In the genomic region with DNA sequence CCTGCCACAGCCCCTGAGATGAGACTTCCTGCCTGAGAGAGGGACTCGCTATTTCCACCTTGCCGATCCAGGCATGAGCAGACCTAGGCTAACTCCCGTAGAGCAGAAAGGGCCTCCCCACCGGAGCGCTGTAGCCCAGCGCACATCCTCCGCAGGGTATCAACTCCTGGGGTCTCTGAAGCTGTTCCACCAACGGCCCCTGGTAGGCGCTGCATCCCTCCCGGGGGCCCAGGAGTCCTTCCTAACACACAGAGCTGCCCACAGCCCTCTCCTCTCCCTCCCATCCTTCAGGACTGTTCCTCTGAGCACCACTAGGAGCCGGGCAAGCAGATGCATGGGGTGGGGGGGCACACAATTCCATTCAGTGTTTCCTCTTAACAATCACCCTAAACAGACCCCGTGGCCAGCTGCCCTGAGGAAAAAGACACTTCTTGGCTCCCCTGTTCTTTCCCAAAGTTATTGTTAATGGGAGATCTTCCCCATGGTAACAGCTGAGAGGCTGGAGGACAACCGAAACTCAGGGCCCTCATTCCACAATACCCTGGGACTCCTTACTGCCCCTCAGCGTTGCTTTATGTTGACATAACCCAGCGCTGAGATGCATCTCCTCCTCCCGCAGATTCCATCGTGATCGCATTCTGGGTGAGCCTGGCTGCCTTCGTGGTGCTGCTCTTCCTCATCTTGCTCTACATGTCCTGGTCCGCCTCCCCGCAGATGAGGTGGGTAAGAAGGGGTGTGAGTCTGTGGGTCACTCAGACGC, we compare ENCODE assay signal across 11 cellular contexts. TPM values are rescaled to one million over a fixed set of nuclear protein-coding genes. Genes with fewer than 3 reads are reported as not detected.
DNase-seq lines count a peak whose midpoint lies in the region; ATAC-seq and TF ChIP-seq lines count a peak whose summit lies in the region.
"Had no signal": no experiment of that assay in that cellular context is flagged by ENCODE, and none has a peak within 500 bp of the region (broad histone marks: within the 10 kb centered on the region; RNA-seq: fewer than 3 reads in every experiment).

No MANE protein-coding gene starts in this region.

- no peak overlapping the region for H2AK5ac ChIP-seq in H9 (ENCODE audit: insufficient read length, low read length)

- H3K23me2 ChIP-seq in H9 (ENCODE audit: insufficient read length, low read depth, low read length, poor library complexity, severe bottlenecking): no peaks in the 10 kb centered on the region

- H3K9me3 Mint-ChIP-seq in H9: no peaks in the 10 kb centered on the region

- H3K79me1 ChIP-seq in H9 (ENCODE audit: insufficient read depth, low read depth, low read length, poor library complexity, severe bottlenecking): no peaks in the 10 kb centered on the region

- intact Hi-C loops in right cardiac atrium (cut with DNase I): no loop called here

- H2BK12ac ChIP-seq in H9 (ENCODE audit: insufficient read length, low read depth, low read length): no peak overlapping the region

- WGBS in H9 (ENCODE audit: extremely low coverage, insufficient read length, low lambda C conversion rate): no CpG with 5 or more reads among the region's 22 CpGs
- 49% methylated on average over 22 of the region's 22 CpGs for WGBS in right cardiac atrium

- peak overlapping the region; percentile 28 to 31; a peak in 2 of 5 replicates for H3K4me3 Mint-ChIP-seq in H9

- no peaks in the 10 kb centered on the region for H3K27me3 Mint-ChIP-seq in H9 (ENCODE audit: low read depth)

- H3K36me3 Mint-ChIP-seq in H9 (ENCODE audit: insufficient read depth in 1 of 3, low read depth in 3 of 3): peaks cover 3 to 23% (median 3%) of the 10 kb centered on the region in 3 experiments; a peak in 5 of 7 replicates

- H4K8ac ChIP-seq in H9 (replicated peaks; ENCODE audit: insufficient read length, low read depth, low read length): no peak overlapping the region

- no peak overlapping the region for H3K14ac ChIP-seq in H9 (ENCODE audit: insufficient read depth, low read length)

- H3K4me2 ChIP-seq in H9 (ENCODE audit: insufficient read depth, insufficient read length, low read length): no peak overlapping the region

- ATAC-seq in right cardiac atrium (peak; percentile 54 to 69), HG03095 (IDR thresholded peaks at IDR 0.05; ENCODE audit: unreplicated experiment) (no peak), HG03571 (IDR thresholded peaks at IDR 0.05; ENCODE audit: unreplicated experiment) (no peak)

- H4K91ac ChIP-seq in H9 (ENCODE audit: insufficient read length, low read depth, low read length): no peak overlapping the region

- H3K4me1 ChIP-seq in H9 (ENCODE audit: insufficient read depth, low read length): no peaks in the 10 kb centered on the region
- H3K4me1 ChIP-seq in right cardiac atrium (ENCODE audit: control insufficient read depth, insufficient read depth, low read length): no peaks in the 10 kb centered on the region
- H3K4me1 ChIP-seq in rectal smooth muscle tissue (ENCODE audit: control insufficient read depth, insufficient read depth, low read length): no peaks in the 10 kb centered on the region
- H3K4me1 ChIP-seq: right lobe of liver had no signal

- H3K23ac ChIP-seq in H9 (ENCODE audit: insufficient read length, low read depth, low read length): no peak overlapping the region

- DNase-seq in H9 (peak; percentile 96), anterior cingulate cortex (lab: John Stamatoyannopoulos, UW) (peak in 52 of 58 donors; percentile 15 to 89 (median 66)), right cardiac atrium (no peak), DMS53 treated with DMSO at 0.1 percent for 48 hours (lab: John Stamatoyannopoulos, UW; ENCODE audit: unreplicated experiment) (no peak)
- DNase-seq: NCI-H345, right lobe of liver, T-helper 9 cell had no signal

- no peak overlapping the region for H2BK20ac ChIP-seq in H9 (ENCODE audit: low read depth, low read length, poor library complexity, severe bottlenecking)

- peak overlapping the region; percentile 1 for H3K18ac ChIP-seq in H9 (ENCODE audit: insufficient read length, low read depth, low read length)

- TF ChIP-seq CTCF in H9 (conservative IDR thresholded peaks at IDR 0.05): peak; percentile 95

- no peaks in the 10 kb centered on the region for H3K36me3 ChIP-seq in rectal smooth muscle tissue (ENCODE audit: control insufficient read depth, insufficient read depth, low read length)
- H3K36me3 ChIP-seq: right lobe of liver had no signal

- H3K4me1 Mint-ChIP-seq in H9: peaks cover 11 to 14% of the 10 kb centered on the region in 2 experiments

- no peak overlapping the region for H4K5ac ChIP-seq in H9 (ENCODE audit: insufficient read length, low read depth, low read length)

- peak overlapping the region; percentile 2 to 82 (median 47); a peak in 4 of 7 replicates for H3K27ac Mint-ChIP-seq in H9

- H3K9ac ChIP-seq in H9 (ENCODE audit: extremely low read depth, insufficient read length, low read length): no peak overlapping the region
- no peak overlapping the region for H3K9ac ChIP-seq in rectal smooth muscle tissue (ENCODE audit: low read length)

- H2AFZ ChIP-seq in H9 (ENCODE audit: low read length): no peak overlapping the region

- H3K56ac ChIP-seq in H9 (ENCODE audit: insufficient read length, low read depth, low read length): no peak overlapping the region

- no peak overlapping the region for H2BK5ac ChIP-seq in H9 (ENCODE audit: insufficient read length, low read length)

- H3K9me3 ChIP-seq in H9 (ENCODE audit: control insufficient read depth, low read depth, low read length) (no peaks in the 10 kb centered on the region), right cardiac atrium (ENCODE audit: control insufficient read depth, low read length) (no peaks in the 10 kb centered on the region)
- H3K9me3 ChIP-seq: right lobe of liver had no signal

- H2BK15ac ChIP-seq in H9 (ENCODE audit: low read depth, low read length): no peak overlapping the region

- no peak overlapping the region for H3T11ph ChIP-seq in H9 (ENCODE audit: low read length)

- H3K27ac ChIP-seq in H9 (ENCODE audit: insufficient read length, low read depth, low read length) (no peak overlapping the region), right cardiac atrium (ENCODE audit: low read length) (no peak overlapping the region), rectal smooth muscle tissue (ENCODE audit: low read depth, low read length) (peak overlapping the region; percentile 14)
- H3K27ac ChIP-seq: right lobe of liver had no signal

- no peaks in the 10 kb centered on the region for H3K79me2 ChIP-seq in H9 (ENCODE audit: insufficient read depth, low read length)

- no peak overlapping the region for H3K4ac ChIP-seq in H9 (ENCODE audit: low read depth, low read length)

- no peaks in the 10 kb centered on the region for H3K27me3 ChIP-seq in H9 (ENCODE audit: insufficient read depth, low read length)
- no peaks in the 10 kb centered on the region for H3K27me3 ChIP-seq in right cardiac atrium (ENCODE audit: control insufficient read depth, insufficient read depth)
- no peaks in the 10 kb centered on the region for H3K27me3 ChIP-seq in rectal smooth muscle tissue (ENCODE audit: control insufficient read depth, insufficient read depth, low read length)
- H3K27me3 ChIP-seq: right lobe of liver had no signal

- no peak overlapping the region for H2BK120ac ChIP-seq in H9 (ENCODE audit: low read depth, low read length, poor library complexity, severe bottlenecking)

- no peaks in the 10 kb centered on the region for H4K20me1 ChIP-seq in H9 (ENCODE audit: control insufficient read depth, insufficient read depth, insufficient read length)

- H3K4me3 ChIP-seq in right cardiac atrium (ENCODE audit: low read length) (no peak overlapping the region), rectal smooth muscle tissue (ENCODE audit: low read length) (no peak overlapping the region)
- H3K4me3 ChIP-seq: right lobe of liver had no signal

RNA-seq across cellular contexts. Expression of gene MRAP, which starts 7.5 kb away (rescaled TPM):
- total RNA-seq in H9 (2021): not detected in 2 replicates
- total RNA-seq in right cardiac atrium: 1 to 10 TPM in 1 of 4 donors, under 1 TPM in 1, not detected in 2; 0.32 to 3.2 TPM
- 4.7 TPM for polyA plus RNA-seq in right cardiac atrium
- total RNA-seq: HT-29 had no signal

RNA-seq across cellular contexts. Expression of gene MIS18A, which starts 27.4 kb away (rescaled TPM):
- total RNA-seq in H9 (2021): 56.3 and 56.5 TPM in 2 replicates
- total RNA-seq in right cardiac atrium: 1 to 10 TPM; 3.3 to 4.7 (median 4.3) TPM
- 4.3 TPM for polyA plus RNA-seq in right cardiac atrium

Comparison
In these comparisons a context has a peak if more than half of its experiments do, and no peak if none do; other contexts are left out.
1. DNase-seq: peak in H9 (single experiment) and anterior cingulate cortex (52 of 58); none in right cardiac atrium (0 of 3) and DMS53 treated with DMSO at 0.1 percent for 48 hours (single experiment).
2. ATAC-seq: peak in right cardiac atrium (2 of 2); none in HG03095 (single experiment) and HG03571 (single experiment).
3. RNA of gene MIS18A, which starts 27.4 kb away (total RNA-seq): 56.3 to 56.5 TPM in H9; 3.3 to 4.7 TPM in right cardiac atrium; every median in the first group is over 10 times any median in the second.